ENCODE assay signal across 28 cellular contexts in the genomic region with DNA sequence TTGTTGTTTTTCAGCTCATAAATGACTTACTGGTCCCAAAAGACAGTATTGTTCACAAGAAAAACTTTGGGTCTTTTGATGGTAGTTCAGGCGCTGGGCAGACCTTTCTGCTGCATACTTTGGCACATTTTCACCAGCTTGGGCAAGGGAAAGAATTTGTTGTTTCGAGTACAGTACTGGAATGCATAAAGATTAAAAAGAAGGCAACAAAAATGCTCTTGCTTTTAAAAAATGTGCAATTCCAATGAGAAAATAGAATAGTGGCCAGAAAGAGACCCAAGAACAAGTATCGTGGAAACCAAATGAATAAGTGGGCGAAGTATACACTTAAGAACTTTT. TPM values are rescaled to one million over a fixed set of nuclear protein-coding genes. Genes with fewer than 3 reads are reported as not detected.
DNase-seq lines count a peak whose midpoint lies in the region; ATAC-seq and TF ChIP-seq lines count a peak whose summit lies in the region.
"Had no signal": no experiment of that assay in that cellular context is flagged by ENCODE, and none has a peak within 500 bp of the region (broad histone marks: within the 10 kb centered on the region; RNA-seq: fewer than 3 reads in every experiment).

No MANE protein-coding gene starts in this region.

- intact Hi-C loops in IMR-90 (cut with micrococcal nuclease), result no loop called here
- intact Hi-C loops in naive thymus-derived CD4-positive, alpha-beta T cell (cut with micrococcal nuclease), result no loop called here

- no peaks in the 10 kb centered on the region for H3K9me3 Mint-ChIP-seq in naive thymus-derived CD4-positive, alpha-beta T cell
- H3K9me3 Mint-ChIP-seq: CD4-positive, alpha-beta T cell had no signal

- H4K5ac ChIP-seq in IMR-90 (ENCODE audit: low read depth, low read length), result no peak overlapping the region

- WGBS in IMR-90 (ENCODE audit: extremely low coverage in 2 of 2, insufficient read length in 1 of 2), 2 experiments, result 67% methylated on average over 3 of the region's 4 CpGs; no CpG with 5 or more reads in 1 of the 2 experiments

- no peak overlapping the region for H3K27ac Mint-ChIP-seq in naive thymus-derived CD4-positive, alpha-beta T cell
- H3K27ac Mint-ChIP-seq: CD4-positive, alpha-beta T cell had no signal

- H4K20me1 ChIP-seq in IMR-90 (ENCODE audit: insufficient read depth, low read length) (no peaks in the 10 kb centered on the region), osteoblast (ENCODE audit: insufficient read depth, low read length) (no peaks in the 10 kb centered on the region)
- H4K20me1 ChIP-seq: BLaER1 had no signal

- TF ChIP-seq RAD21 in IMR-90 (IDR thresholded peaks at IDR 0.05; ENCODE audit: low read length), result no peak

- no peak overlapping the region for H3K4ac ChIP-seq in IMR-90 (ENCODE audit: low read depth, low read length)

- no peak overlapping the region for H4K91ac ChIP-seq in IMR-90 (ENCODE audit: insufficient read depth, low read depth, low read length)

- no peaks in the 10 kb centered on the region for H3K9me3 ChIP-seq in IMR-90 (ENCODE audit: control insufficient read depth, insufficient read depth, low read length)
- H3K9me3 ChIP-seq in osteoblast (ENCODE audit: low read depth, low read length), result no peaks in the 10 kb centered on the region
- no peaks in the 10 kb centered on the region for H3K9me3 ChIP-seq in naive thymus-derived CD4-positive, alpha-beta T cell (ENCODE audit: control insufficient read depth in 2 of 3, low read length in 3 of 3)
- H3K9me3 ChIP-seq: BLaER1, SK-N-SH had no signal

- H3K4me2 ChIP-seq in IMR-90 (ENCODE audit: low read depth, low read length) (no peak overlapping the region), osteoblast (ENCODE audit: insufficient read depth, low read length) (peak overlapping the region; percentile 0)
- H3K4me2 ChIP-seq: BLaER1, SK-N-SH had no signal

- H2BK15ac ChIP-seq in IMR-90 (ENCODE audit: low read depth, low read length), result no peak overlapping the region

- POLR2A ChIA-PET in IMR-90 (lab: Charles Lee; ENCODE audit: unreplicated experiment), result no interaction called here
- POLR2A ChIA-PET in naive thymus-derived CD4-positive, alpha-beta T cell (lab: Charles Lee), result no interaction called here

- H2BK20ac ChIP-seq in IMR-90 (ENCODE audit: low read depth, low read length), result no peak overlapping the region

- H3K27ac ChIP-seq in IMR-90 (ENCODE audit: insufficient read depth, low read length) (no peak overlapping the region), osteoblast (ENCODE audit: low read depth, low read length) (no peak overlapping the region)
- H3K27ac ChIP-seq in naive thymus-derived CD4-positive, alpha-beta T cell (ENCODE audit: low read depth, low read length), result no peak overlapping the region
- H3K27ac ChIP-seq: 22Rv1, BLaER1 had no signal

- no peak overlapping the region for H2BK5ac ChIP-seq in IMR-90 (ENCODE audit: low read depth, low read length, poor library complexity, severe bottlenecking)

- H3K4me3 ChIP-seq in IMR-90 (ENCODE audit: insufficient read depth, low read depth, low read length) (no peak overlapping the region), osteoblast (ENCODE audit: insufficient read depth, low read length) (no peak overlapping the region)
- H3K4me3 ChIP-seq in naive thymus-derived CD4-positive, alpha-beta T cell (ENCODE audit: low read length), result no peak overlapping the region
- H3K4me3 ChIP-seq: BLaER1 had no signal

- H2AK5ac ChIP-seq in IMR-90 (ENCODE audit: low read depth, low read length), result no peak overlapping the region

- H3K79me2 ChIP-seq in osteoblast (ENCODE audit: insufficient read depth, low read length), result no peaks in the 10 kb centered on the region

- peak; percentile 25 for DNase-seq in AG08395 (ENCODE audit: low spot score)
- no peak for DNase-seq in IMR-90
- DNase-seq in dedifferentiated amniotic fluid mesenchymal stem cell (ENCODE audit: extremely low spot score), result peak; percentile 62
- DNase-seq in osteoblast (ENCODE audit: insufficient read length, low spot score, missing footprints), result no peak
- no peak for DNase-seq in naive thymus-derived CD4-positive, alpha-beta T cell
- no peak for DNase-seq in globus pallidus (ENCODE audit: low spot score)
- DNase-seq in activated naive CD4-positive, alpha-beta T cell (lab: John Stamatoyannopoulos, UW), result no peak
- DNase-seq: CD4-positive, alpha-beta T cell; COR-L47; EL; GDM1; H7; KBM-7; NCI-H1105 treated with DMSO at 0.1 percent for 48 hours; NCI-H1930; NCI-H2107; NCI-H446; NCI-H524 treated with DMSO at 0.1 percent for 48 hours; NCI-H774; NK-92 treated with Interleukin-12 subunit alpha and Interleukin-12 subunit beta, amount 100 ng/mL, for 24 hours; PC-3; SK-N-SH had no signal

- H2AFZ ChIP-seq in IMR-90 (replicated peaks; ENCODE audit: low read length, poor library complexity) (no peak overlapping the region), osteoblast (ENCODE audit: low read length) (no peak overlapping the region)

- no peak overlapping the region for H3K23ac ChIP-seq in IMR-90 (ENCODE audit: low read depth, low read length)

- peaks cover 0 to 9% (median 0%) of the 10 kb centered on the region in 7 donors for H3K4me1 Mint-ChIP-seq in naive thymus-derived CD4-positive, alpha-beta T cell

- dilution Hi-C loops in IMR-90 (cut with HindIII; ENCODE audit: low sequenced_read_pairs, unreplicated experiment), result no loop called here

- no peak overlapping the region for H3K4me3 Mint-ChIP-seq in naive thymus-derived CD4-positive, alpha-beta T cell
- H3K4me3 Mint-ChIP-seq: CD4-positive, alpha-beta T cell had no signal

- H3K36me3 ChIP-seq in IMR-90 (ENCODE audit: control insufficient read depth, insufficient read depth, low read length), result no peaks in the 10 kb centered on the region
- H3K36me3 ChIP-seq in osteoblast (ENCODE audit: insufficient read depth, low read length), result no peaks in the 10 kb centered on the region
- H3K36me3 ChIP-seq in naive thymus-derived CD4-positive, alpha-beta T cell (ENCODE audit: control insufficient read depth in 2 of 3, insufficient read depth in 3 of 3, low read length in 3 of 3), result no peaks in the 10 kb centered on the region
- H3K36me3 ChIP-seq: BLaER1 had no signal

- H3K27me3 Mint-ChIP-seq in naive thymus-derived CD4-positive, alpha-beta T cell, result peaks cover 4 to 16% (median 10%) of the 10 kb centered on the region in 5 donors

- in situ Hi-C loops in IMR-90 (cut with MboI; ENCODE audit: low sequenced_read_pairs), result loop anchor here (25.0 kb wide), 2 partner anchors 687 to 1212 kb away; no protein-coding TSS in a partner anchor

- CTCF ChIA-PET in IMR-90 (lab: Yijun Ruan, JAX), result no interaction called here
- CTCF ChIA-PET in naive thymus-derived CD4-positive, alpha-beta T cell (lab: Charles Lee), result no interaction called here

- H3K18ac ChIP-seq in IMR-90 (ENCODE audit: low read depth, low read length), result no peak overlapping the region

- H3K4me1 ChIP-seq in IMR-90 (ENCODE audit: control insufficient read depth, insufficient read depth, low read length), result peaks cover 4% of the 10 kb centered on the region; the same call in 1 of the 2 replicates
- H3K4me1 ChIP-seq in osteoblast (ENCODE audit: insufficient read depth, low read length), result peaks cover 11% of the 10 kb centered on the region
- no peaks in the 10 kb centered on the region for H3K4me1 ChIP-seq in naive thymus-derived CD4-positive, alpha-beta T cell (ENCODE audit: control insufficient read depth in 2 of 2, insufficient read depth in 2 of 2, low read length in 2 of 2)
- H3K4me1 ChIP-seq: BLaER1 had no signal

- TF ChIP-seq POLR2A in IMR-90 (IDR thresholded peaks at IDR 0.05; ENCODE audit: low read depth, low read length), result no peak

- no peak overlapping the region for H3K9ac ChIP-seq in IMR-90 (ENCODE audit: low read depth, low read length)
- H3K9ac ChIP-seq: BLaER1, SK-N-SH had no signal

- H3K36me3 Mint-ChIP-seq in naive thymus-derived CD4-positive, alpha-beta T cell, result peaks cover 0 to 3% (median 0%) of the 10 kb centered on the region in 5 donors

- H3K56ac ChIP-seq in IMR-90 (ENCODE audit: extremely low read depth, insufficient read depth, low read length), result no peak overlapping the region

- H3K9me1 ChIP-seq in IMR-90 (ENCODE audit: insufficient read depth, low read length), result peaks cover 3% of the 10 kb centered on the region; the same call in 1 of the 2 replicates

- H3K14ac ChIP-seq in IMR-90 (replicated peaks; ENCODE audit: low read depth, low read length), result no peak overlapping the region

- no peak overlapping the region for H2BK120ac ChIP-seq in IMR-90 (ENCODE audit: low read depth, low read length)

- no peaks in the 10 kb centered on the region for H3K79me1 ChIP-seq in IMR-90 (ENCODE audit: low read depth in 1 of 2, low read length in 2 of 2)

- peaks cover 42% of the 10 kb centered on the region for H3K27me3 ChIP-seq in IMR-90 (ENCODE audit: control insufficient read depth, insufficient read depth, low read length)
- H3K27me3 ChIP-seq in osteoblast (ENCODE audit: insufficient read depth, low read length), result peaks cover 12% of the 10 kb centered on the region
- no peaks in the 10 kb centered on the region for H3K27me3 ChIP-seq in naive thymus-derived CD4-positive, alpha-beta T cell (ENCODE audit: control insufficient read depth in 2 of 2, insufficient read depth in 2 of 2, low read length in 2 of 2)
- H3K27me3 ChIP-seq: BLaER1 had no signal

- no TSS peak for BruUV-seq in IMR-90 (replicated peaks; lab: Mats Ljungman, UMichigan)

- H2AK9ac ChIP-seq in IMR-90 (replicated peaks; ENCODE audit: low read depth, low read length, poor library complexity), result no peak overlapping the region

- peak; percentile 67 for ATAC-seq in IMR-90 (ENCODE audit: low read depth)
- no peak for ATAC-seq in naive thymus-derived CD4-positive, alpha-beta T cell
- ATAC-seq: HepG2, PC-3 had no signal

- no peak for TF ChIP-seq CTCF in IMR-90 (conservative IDR thresholded peaks at IDR 0.05; ENCODE audit: low read depth, low read length)
- no peak for TF ChIP-seq CTCF in osteoblast (IDR thresholded peaks at IDR 0.05; ENCODE audit: extremely low read depth, low read depth, low read length)

- no peak overlapping the region for H4K8ac ChIP-seq in IMR-90 (ENCODE audit: low read depth in 2 of 2, low read length in 2 of 2)

TF ChIP-seq in IMR-90, 13 proteins besides CTCF, POLR2A, EP300 and RAD21 (continues in another document):
- TF ChIP-seq RCOR1 (IDR thresholded peaks at IDR 0.05; ENCODE audit: insufficient replicate concordance, low read length) (no peak), CEBPB (IDR thresholded peaks at IDR 0.05; ENCODE audit: low read depth, low read length) (no peak), SMC3 (IDR thresholded peaks at IDR 0.05; ENCODE audit: low read depth, low read length) (no peak), CHD1 (IDR thresholded peaks at IDR 0.05; ENCODE audit: low read depth, low read length) (no peak), BHLHE40 (IDR thresholded peaks at IDR 0.05; ENCODE audit: low read depth, low read length) (no peak)

RNA-seq across cellular contexts. Expression of a gene that starts 56.0 kb away (rescaled TPM):
- total RNA-seq in IMR-90 (2012; rRNA removed), result not detected in 2 replicates
- not detected in 2 replicates for polyA plus RNA-seq in IMR-90 (2012; rRNA removed)
- polyA plus RNA-seq in IMR-90 (2012; cell fraction: cytosol; rRNA removed), result not detected in 2 replicates
- polyA plus RNA-seq in IMR-90 (2012; cell fraction: nucleus; rRNA removed; ENCODE audit: low replicate concordance), result not detected in 2 replicates
- total RNA-seq in osteoblast, result under 0.01 TPM in 2 replicates
- under 1 TPM in 4 of 5 experiments, not detected in 1; 0.19 to 0.56 (median 0.28) TPM for total RNA-seq in naive thymus-derived CD4-positive, alpha-beta T cell
- polyA plus RNA-seq in naive thymus-derived CD4-positive, alpha-beta T cell, result under 1 TPM in 1 of 2 donors, not detected in 1; 0.12 TPM
- total RNA-seq: HepG2, HT1080, LHCN-M2, MCF 10A, PC-3 had no signal
- polyA plus RNA-seq: HepG2 had no signal

Comparison
In these comparisons a context has a peak if more than half of its experiments do, and no peak if none do; other contexts are left out.
1. DNase-seq: peak in AG08395 (single experiment) and dedifferentiated amniotic fluid mesenchymal stem cell (single experiment); none in IMR-90 (single experiment), osteoblast (single experiment), naive thymus-derived CD4-positive, alpha-beta T cell (0 of 9), globus pallidus (single experiment) and activated naive CD4-positive, alpha-beta T cell (0 of 4).